Comparison of ENCODE assay signal across 25 cellular contexts in the genomic region with DNA sequence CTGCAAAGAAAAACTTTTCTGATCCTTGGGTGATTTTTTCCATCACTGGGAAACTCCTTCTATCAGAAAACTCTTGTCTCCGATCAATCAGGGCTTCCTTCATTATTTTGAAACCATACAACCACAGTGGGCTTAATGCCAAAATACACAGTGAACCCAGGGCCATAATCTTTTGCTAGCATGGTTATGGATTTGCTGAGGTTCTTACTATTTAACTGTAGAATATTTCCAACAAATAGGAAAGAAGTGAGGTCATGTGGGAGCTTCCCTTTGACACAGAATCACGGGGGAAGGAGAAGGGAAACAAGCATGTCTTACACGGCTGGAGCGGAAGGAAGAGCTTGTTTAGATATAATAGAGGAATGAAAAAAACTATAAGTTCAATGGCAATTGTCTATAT.
"Had no signal": no experiment of that assay in that cellular context is flagged by ENCODE, and none has a peak within 500 bp of the region (broad histone marks: within the 10 kb centered on the region; RNA-seq: fewer than 3 reads in every experiment).

No MANE protein-coding gene starts in this region.

- H3K27ac ChIP-seq: body of pancreas, heart left ventricle, VCaP had no signal

- H3K4me3 Mint-ChIP-seq: activated CD4-positive, alpha-beta memory T cell treated with anti-CD3 and anti-CD28 coated beads, Interleukin-2, amount 10 ng/mL, durations not matched to agents 7 days and 5 days; activated CD4-positive, alpha-beta T cell treated with anti-CD3 and anti-CD28 coated beads, Interleukin-2, amount 10 ng/mL, durations not matched to agents 7 days and 5 days; activated naive CD8-positive, alpha-beta T cell; activated T-cell treated with anti-CD3 and anti-CD28 coated beads, Interleukin-2, amount 50 U/mL, for 24 hours; activated T-helper 17 cell treated with anti-CD3 and anti-CD28 coated beads, Interleukin-2, amount 50 U/mL, for 72 hours; central memory CD8-positive, alpha-beta T cell; WTC11 had no signal

- H3K27me3 ChIP-seq: body of pancreas, heart left ventricle had no signal

- H3K4me1 ChIP-seq: body of pancreas, heart left ventricle had no signal

- H3K9me3 Mint-ChIP-seq: activated CD4-positive, alpha-beta memory T cell treated with anti-CD3 and anti-CD28 coated beads, Interleukin-2, amount 10 ng/mL, durations not matched to agents 7 days and 5 days; activated CD4-positive, alpha-beta T cell treated with anti-CD3 and anti-CD28 coated beads, Interleukin-2, amount 10 ng/mL, durations not matched to agents 7 days and 5 days; activated T-cell treated with anti-CD3 and anti-CD28 coated beads, Interleukin-2, amount 50 U/mL, for 24 hours had no signal

- H3K36me3 Mint-ChIP-seq: activated naive CD8-positive, alpha-beta T cell; WTC11 had no signal

- H3K4me1 Mint-ChIP-seq: activated CD4-positive, alpha-beta memory T cell treated with anti-CD3 and anti-CD28 coated beads, Interleukin-2, amount 10 ng/mL, durations not matched to agents 7 days and 5 days; activated CD4-positive, alpha-beta T cell treated with anti-CD3 and anti-CD28 coated beads, Interleukin-2, amount 10 ng/mL, durations not matched to agents 7 days and 5 days; activated T-helper 17 cell treated with anti-CD3 and anti-CD28 coated beads, Interleukin-2, amount 50 U/mL, for 72 hours; central memory CD8-positive, alpha-beta T cell had no signal

- H3K27ac Mint-ChIP-seq: activated CD4-positive, alpha-beta memory T cell treated with anti-CD3 and anti-CD28 coated beads, Interleukin-2, amount 10 ng/mL, durations not matched to agents 7 days and 5 days; activated CD4-positive, alpha-beta T cell treated with anti-CD3 and anti-CD28 coated beads, Interleukin-2, amount 10 ng/mL, durations not matched to agents 7 days and 5 days; activated naive CD8-positive, alpha-beta T cell; activated T-cell treated with anti-CD3 and anti-CD28 coated beads, Interleukin-2, amount 50 U/mL, for 24 hours; activated T-helper 17 cell treated with anti-CD3 and anti-CD28 coated beads, Interleukin-2, amount 50 U/mL, for 72 hours; WTC11 had no signal

- H3K36me3 ChIP-seq: heart left ventricle had no signal

- H3K9me3 ChIP-seq: body of pancreas, heart left ventricle had no signal

- H3K27me3 Mint-ChIP-seq: activated CD4-positive, alpha-beta memory T cell treated with anti-CD3 and anti-CD28 coated beads, Interleukin-2, amount 10 ng/mL, durations not matched to agents 7 days and 5 days; activated CD4-positive, alpha-beta T cell treated with anti-CD3 and anti-CD28 coated beads, Interleukin-2, amount 10 ng/mL, durations not matched to agents 7 days and 5 days; activated naive CD8-positive, alpha-beta T cell; activated T-cell treated with anti-CD3 and anti-CD28 coated beads, Interleukin-2, amount 50 U/mL, for 24 hours; activated T-helper 17 cell treated with anti-CD3 and anti-CD28 coated beads, Interleukin-2, amount 50 U/mL, for 72 hours; central memory CD8-positive, alpha-beta T cell had no signal

- DNase-seq: activated CD4-positive, alpha-beta memory T cell treated with anti-CD3 and anti-CD28 coated beads, Interleukin-2, amount 10 ng/mL, durations not matched to agents 7 days and 5 days; activated CD4-positive, alpha-beta T cell treated with anti-CD3 and anti-CD28 coated beads for 1 hour; activated CD4-positive, alpha-beta T cell treated with anti-CD3 and anti-CD28 coated beads for 4 hours; activated CD4-positive, alpha-beta T cell treated with anti-CD3 and anti-CD28 coated beads, Interleukin-2, amount 10 ng/mL, durations not matched to agents 7 days and 5 days; activated CD4-positive, alpha-beta T cell treated with anti-CD3 and anti-CD28 coated beads, Interleukin-2, amount 50 U/mL, for 4 hours; activated CD8-positive, alpha-beta memory T cell treated with anti-CD3 and anti-CD28 coated beads, Interleukin-2, amount 50 U/mL, for 48 hours; activated effector memory CD4-positive, alpha-beta T cell treated with Interleukin-2 at 50 U/mL for 16 hours; activated gamma-delta T cell treated with Interleukin-2 at 50 U/mL for 16 hours; activated naive CD4-positive, alpha-beta T cell treated with anti-CD3 and anti-CD28 coated beads, Interleukin-2, amount 50 U/mL, for 16 hours; activated naive CD4-positive, alpha-beta T cell treated with Interleukin-2 at 50 U/mL for 16 hours; activated T-cell treated with anti-CD3 and anti-CD28 coated beads for 4 hours; activated T-cell treated with anti-CD3 and anti-CD28 coated beads, Interleukin-2, amount 50 U/mL, for 24 hours; amniotic stem cell; aorta; body of pancreas; cortex of kidney; effector CD8-positive, alpha-beta T cell; foreskin fibroblast; heart left ventricle; T-helper 2 cell had no signal

- H3K4me3 ChIP-seq: heart left ventricle had no signal
